In the genomic region with DNA sequence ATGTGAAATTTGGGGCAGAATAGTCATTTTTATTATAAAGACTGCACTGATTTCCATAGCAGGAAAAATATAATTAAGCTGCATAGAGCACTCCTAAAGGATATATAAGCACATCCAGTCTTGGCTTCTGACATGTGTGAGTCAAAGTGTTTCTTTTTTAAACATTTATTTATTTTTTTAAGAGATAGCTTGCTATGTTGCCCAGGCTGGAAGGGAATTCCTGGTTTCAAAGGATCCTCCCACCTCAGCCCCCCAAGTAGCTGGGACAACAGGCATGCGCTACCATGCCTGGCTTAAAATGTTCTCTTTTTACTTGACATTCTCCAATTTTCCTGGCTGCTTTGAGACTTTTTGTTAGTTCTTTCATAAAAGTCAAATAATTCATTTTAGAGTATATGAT, we compare ENCODE assay signal across 20 cellular contexts.
DNase-seq lines count a peak whose midpoint lies in the region; TF ChIP-seq lines count a peak whose summit lies in the region.
"Had no signal": no experiment of that assay in that cellular context is flagged by ENCODE, and none has a peak within 500 bp of the region (broad histone marks: within the 10 kb centered on the region; RNA-seq: fewer than 3 reads in every experiment).

No MANE protein-coding gene starts in this region.

- H3K4me2 ChIP-seq in fibroblast of lung (ENCODE audit: extremely low read depth, insufficient read depth, low read length), result no peak overlapping the region
- H3K4me2 ChIP-seq: GM23338 had no signal

- DNase-seq in EL (peak; percentile 46), SK-N-MC (ENCODE audit: low read depth, low spot score) (no peak), fibroblast of lung (ENCODE audit: low read depth in 2 of 2) (peak; percentile 38 to 68), osteocyte (ENCODE audit: extremely low spot score, unreplicated experiment) (no peak), MV-4-11 (lab: John Stamatoyannopoulos, UW) (no peak), T1000 (lab: John Stamatoyannopoulos, UW) (no peak), cerebellar cortex (ENCODE audit: low spot score) (no peak), middle frontal gyrus (ENCODE audit: extremely low spot score, low spot score) (no peak)
- DNase-seq: CD8-positive, alpha-beta memory T cell; KBM-7; NCI-H1092 treated with DMSO at 0.1 percent for 48 hours; NCI-H2029 treated with DMSO at 0.1 percent for 48 hours; NCI-H345; NCI-H524; NCI-H774; NK-92 treated with Interleukin-12 subunit alpha and Interleukin-12 subunit beta, amount 100 ng/mL, for 24 hours had no signal

- no peaks in the 10 kb centered on the region for H4K20me1 ChIP-seq in fibroblast of lung (ENCODE audit: control insufficient read depth, extremely low read depth, insufficient read depth, low read length)

- H3K79me2 ChIP-seq in fibroblast of lung (ENCODE audit: control insufficient read depth, insufficient read depth, low read length), result no peaks in the 10 kb centered on the region

- H3K27me3 Mint-ChIP-seq in osteocyte (ENCODE audit: unreplicated experiment), result no peaks in the 10 kb centered on the region

- H3K27ac Mint-ChIP-seq in osteocyte (ENCODE audit: unreplicated experiment), result peak overlapping the region; percentile 50
- H3K27ac Mint-ChIP-seq: CD8-positive, alpha-beta memory T cell; GM23338 had no signal

- TF ChIP-seq CTCF in fibroblast of lung (conservative IDR thresholded peaks at IDR 0.05 in 1 of 2, IDR thresholded peaks at IDR 0.05 in 1 of 2; ENCODE audit: low read depth in 1 of 2, low read length in 2 of 2), result no peak
- no peak for TF ChIP-seq CTCF in osteocyte (IDR thresholded peaks at IDR 0.05)

- no peaks in the 10 kb centered on the region for H3K9me3 Mint-ChIP-seq in osteocyte (ENCODE audit: unreplicated experiment)
- H3K9me3 Mint-ChIP-seq: GM23338 had no signal

- H3K27me3 ChIP-seq in fibroblast of lung (ENCODE audit: control insufficient read depth, insufficient read depth, low read length), result no peaks in the 10 kb centered on the region

- H3K4me1 ChIP-seq in fibroblast of lung (ENCODE audit: control insufficient read depth, extremely low read depth, insufficient read depth, low read length), result no peaks in the 10 kb centered on the region

- H3K4me3 ChIP-seq in SK-N-MC, result no peak overlapping the region
- no peak overlapping the region for H3K4me3 ChIP-seq in fibroblast of lung (replicated peaks in 1 of 4; ENCODE audit: control extremely low read depth in 1 of 4, insufficient read depth in 1 of 4, low read depth in 3 of 4, low read length in 4 of 4)
- H3K4me3 ChIP-seq: GM23338, HAP-1 had no signal

- H3K36me3 Mint-ChIP-seq in osteocyte (ENCODE audit: unreplicated experiment), result peaks cover 6% of the 10 kb centered on the region
- H3K36me3 Mint-ChIP-seq: CD8-positive, alpha-beta memory T cell had no signal

- H3K4me3 Mint-ChIP-seq in osteocyte (ENCODE audit: unreplicated experiment), result no peak overlapping the region
- H3K4me3 Mint-ChIP-seq: CD8-positive, alpha-beta memory T cell; GM23338 had no signal

- H3K36me3 ChIP-seq in SK-N-MC (ENCODE audit: insufficient read depth, low read length), result peaks cover 23% of the 10 kb centered on the region
- H3K36me3 ChIP-seq in fibroblast of lung (ENCODE audit: control insufficient read depth, insufficient read depth, low read length), result no peaks in the 10 kb centered on the region
- H3K36me3 ChIP-seq: HAP-1 had no signal

- no peaks in the 10 kb centered on the region for H3K9me3 ChIP-seq in SK-N-MC (ENCODE audit: low read depth, low read length)
- H3K9me3 ChIP-seq in fibroblast of lung (ENCODE audit: control insufficient read depth, insufficient read depth, low read depth, low read length), result no peaks in the 10 kb centered on the region
- H3K9me3 ChIP-seq: HAP-1 had no signal

- H3K27ac ChIP-seq in SK-N-MC, result peak overlapping the region; percentile 78; the same call in 1 of the 2 replicates
- no peak overlapping the region for H3K27ac ChIP-seq in fibroblast of lung (ENCODE audit: insufficient read depth, low read length)
- H3K27ac ChIP-seq: C4-2B, HL-60 had no signal

- H3K4me1 Mint-ChIP-seq in osteocyte (ENCODE audit: unreplicated experiment), result peaks cover 60% of the 10 kb centered on the region
- H3K4me1 Mint-ChIP-seq: CD8-positive, alpha-beta memory T cell had no signal

- H3K9ac ChIP-seq in SK-N-MC (ENCODE audit: insufficient read length), result no peak overlapping the region
- H3K9ac ChIP-seq in fibroblast of lung (ENCODE audit: insufficient read depth, low read length), result no peak overlapping the region

- no peak overlapping the region for H2AFZ ChIP-seq in fibroblast of lung (ENCODE audit: low read length)
- H2AFZ ChIP-seq: GM23338 had no signal

Comparison
In these comparisons a context has a peak if more than half of its experiments do, and no peak if none do; other contexts are left out.
1. DNase-seq: peak in EL (single experiment) and fibroblast of lung (2 of 2); none in SK-N-MC (single experiment), osteocyte (single experiment), MV-4-11 (single experiment), T1000 (single experiment), cerebellar cortex (single experiment) and middle frontal gyrus (single experiment).